ENCODE assay signal across 26 cellular contexts in genomic region chr11:64441127-64441526, GRCh38.
"Had no signal": no experiment of that assay in that cellular context is flagged by ENCODE, and none has a peak within 500 bp of the region (broad histone marks: within the 10 kb centered on the region; RNA-seq: fewer than 3 reads in every experiment).

No MANE protein-coding gene starts in this region.

- H3K4me2 ChIP-seq: KMS-11 had no signal

- H3K4me1 ChIP-seq: adrenal gland, breast epithelium, Peyer's patch had no signal

- H3K4me1 Mint-ChIP-seq: activated naive CD4-positive, alpha-beta T cell treated with anti-CD3 and anti-CD28 coated beads, Interleukin-2, amount 10 ng/mL, durations not matched to agents 7 days and 5 days had no signal

- ATAC-seq: activated CD4-positive, CD25-positive, alpha-beta regulatory T cell treated with anti-CD3 and anti-CD28 coated beads, Interleukin-2, amount 50 U/mL, for 24 hours; activated CD8-positive, alpha-beta T cell treated with anti-CD3 and anti-CD28 coated beads for 36 hours; activated T-cell treated with anti-CD3 and anti-CD28 coated beads, Interleukin-2, amount 50 U/mL, for 72 hours had no signal

- H3K4me3 ChIP-seq: adrenal gland, breast epithelium, MG63, Peyer's patch had no signal

- DNase-seq: activated CD4-positive, alpha-beta T cell treated with anti-CD3 and anti-CD28 coated beads for 4 hours; activated CD8-positive, alpha-beta memory T cell treated with anti-CD3 and anti-CD28 coated beads, Interleukin-2, amount 50 U/mL, for 4 hours; activated CD8-positive, alpha-beta T cell treated with anti-CD3 and anti-CD28 coated beads for 36 hours; activated gamma-delta T cell treated with Interleukin-2 at 50 U/mL for 16 hours; activated naive CD4-positive, alpha-beta T cell treated with anti-CD3 and anti-CD28 coated beads, Interleukin-2, amount 10 ng/mL, durations not matched to agents 7 days and 5 days; activated naive CD8-positive, alpha-beta T cell treated with anti-CD3 and anti-CD28 coated beads, Interleukin-2, amount 10 ng/mL, durations not matched to agents 7 days and 5 days; activated T-cell treated with anti-CD3 and anti-CD28 coated beads, Interleukin-2, amount 50 U/mL, for 72 hours; adrenal gland; aorta; central memory CD4-positive, alpha-beta T cell; MG63; NCI-H1105; NCI-H1436; NCI-H1694 treated with DMSO at 0.1 percent for 48 hours; NCI-H2029 treated with DMSO at 0.1 percent for 48 hours; NCI-H510A treated with DMSO at 0.1 percent for 48 hours; NCI-H69; NK-92 treated with Interleukin-12 subunit alpha and Interleukin-12 subunit beta, amount 100 ng/mL, for 24 hours; Peyer's patch; SHP77 had no signal

- H3K4me3 Mint-ChIP-seq: activated CD8-positive, alpha-beta T cell treated with anti-CD3 and anti-CD28 coated beads for 36 hours; activated naive CD4-positive, alpha-beta T cell treated with anti-CD3 and anti-CD28 coated beads, Interleukin-2, amount 10 ng/mL, durations not matched to agents 7 days and 5 days; activated naive CD8-positive, alpha-beta T cell treated with anti-CD3 and anti-CD28 coated beads, Interleukin-2, amount 10 ng/mL, durations not matched to agents 7 days and 5 days; activated T-cell treated with anti-CD3 and anti-CD28 coated beads, Interleukin-2, amount 50 U/mL, for 72 hours; T-helper 1 cell treated with Interleukin-12 subunit alpha and Interleukin-12 subunit beta and Interleukin-4 antibody, amounts not matched to agents 30 μg/mL and 1 μg/mL, for 36 hours had no signal

- H3K9ac ChIP-seq: KMS-11 had no signal

- H3K9me3 Mint-ChIP-seq: activated CD8-positive, alpha-beta T cell treated with anti-CD3 and anti-CD28 coated beads for 36 hours; activated naive CD4-positive, alpha-beta T cell treated with anti-CD3 and anti-CD28 coated beads, Interleukin-2, amount 10 ng/mL, durations not matched to agents 7 days and 5 days; activated naive CD8-positive, alpha-beta T cell treated with anti-CD3 and anti-CD28 coated beads, Interleukin-2, amount 10 ng/mL, durations not matched to agents 7 days and 5 days; activated T-cell treated with anti-CD3 and anti-CD28 coated beads, Interleukin-2, amount 50 U/mL, for 72 hours; activated T-helper 2 cell treated with anti-CD3 and anti-CD28 coated beads, Interferon-gamma antibody, Interleukin-2, Interleukin-4, amounts not matched to agents 10 μg/mL and 5 μg/mL and 100 μg/mL, durations not matched to agents 14 hours and 24 hours and 36 hours; T-helper 1 cell treated with Interleukin-12 subunit alpha and Interleukin-12 subunit beta and Interleukin-4 antibody, amounts not matched to agents 30 μg/mL and 1 μg/mL, for 36 hours had no signal

- H3K9me3 ChIP-seq: adrenal gland, breast epithelium, MG63, Peyer's patch had no signal

- H3K27me3 ChIP-seq: Peyer's patch had no signal

- H3K36me3 Mint-ChIP-seq: activated naive CD4-positive, alpha-beta T cell treated with anti-CD3 and anti-CD28 coated beads, Interleukin-2, amount 10 ng/mL, durations not matched to agents 7 days and 5 days; activated naive CD8-positive, alpha-beta T cell treated with anti-CD3 and anti-CD28 coated beads, Interleukin-2, amount 10 ng/mL, durations not matched to agents 7 days and 5 days had no signal

- H3K36me3 ChIP-seq: adrenal gland, breast epithelium, MG63, Peyer's patch had no signal

- H3K27ac Mint-ChIP-seq: activated CD8-positive, alpha-beta T cell treated with anti-CD3 and anti-CD28 coated beads for 36 hours; activated naive CD4-positive, alpha-beta T cell treated with anti-CD3 and anti-CD28 coated beads, Interleukin-2, amount 10 ng/mL, durations not matched to agents 7 days and 5 days; activated naive CD8-positive, alpha-beta T cell treated with anti-CD3 and anti-CD28 coated beads, Interleukin-2, amount 10 ng/mL, durations not matched to agents 7 days and 5 days; activated T-cell treated with anti-CD3 and anti-CD28 coated beads, Interleukin-2, amount 50 U/mL, for 72 hours; activated T-helper 2 cell treated with anti-CD3 and anti-CD28 coated beads, Interferon-gamma antibody, Interleukin-2, Interleukin-4, amounts not matched to agents 10 μg/mL and 5 μg/mL and 100 μg/mL, durations not matched to agents 14 hours and 24 hours and 36 hours; T-helper 1 cell treated with Interleukin-12 subunit alpha and Interleukin-12 subunit beta and Interleukin-4 antibody, amounts not matched to agents 30 μg/mL and 1 μg/mL, for 36 hours had no signal

- H3K27ac ChIP-seq: adrenal gland, breast epithelium, KMS-11, Peyer's patch, RWPE1 had no signal
